In the genomic region with DNA sequence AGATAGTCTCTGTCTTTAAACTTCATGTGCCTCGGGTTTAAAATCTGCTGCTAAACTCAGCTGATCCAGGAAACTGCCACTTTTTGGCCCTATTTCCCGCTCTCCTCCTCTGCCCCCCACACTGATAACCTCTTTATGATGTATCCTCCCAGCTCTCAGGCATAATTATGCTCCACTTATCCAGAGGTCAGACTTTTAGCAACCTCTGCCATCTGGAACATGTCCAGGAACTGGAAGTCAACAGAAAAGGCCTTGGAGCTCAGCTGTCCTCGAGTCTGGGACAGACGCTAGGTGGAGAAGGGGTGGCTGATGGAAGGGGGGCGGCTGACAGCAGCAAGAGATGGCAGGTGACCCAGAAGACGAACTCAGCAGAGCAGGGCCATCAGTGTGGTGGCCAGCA, we compare ENCODE assay signal across 13 cellular contexts. TPM values are rescaled to one million over a fixed set of nuclear protein-coding genes. Genes with fewer than 3 reads are reported as not detected.
DNase-seq lines count a peak whose midpoint lies in the region; ATAC-seq and TF ChIP-seq lines count a peak whose summit lies in the region.
"Had no signal": no experiment of that assay in that cellular context is flagged by ENCODE, and none has a peak within 500 bp of the region (broad histone marks: within the 10 kb centered on the region; RNA-seq: fewer than 3 reads in every experiment).

No MANE protein-coding gene starts in this region.

- no peak overlapping the region for H3K4me3 Mint-ChIP-seq in MCF 10A (ENCODE audit: unreplicated experiment)
- H3K4me3 Mint-ChIP-seq: activated CD4-positive, alpha-beta T cell treated with anti-CD3 and anti-CD28 coated beads for 36 hours had no signal

- no peaks in the 10 kb centered on the region for H3K27me3 Mint-ChIP-seq in MCF 10A (ENCODE audit: insufficient read depth, unreplicated experiment)
- H3K27me3 Mint-ChIP-seq: activated CD4-positive, alpha-beta T cell treated with anti-CD3 and anti-CD28 coated beads for 36 hours had no signal

- H3K27ac Mint-ChIP-seq in MCF 10A (ENCODE audit: low read depth, unreplicated experiment) = peak overlapping the region; percentile 90
- H3K27ac Mint-ChIP-seq: activated CD4-positive, alpha-beta T cell treated with anti-CD3 and anti-CD28 coated beads for 36 hours had no signal

- H3K36me3 ChIP-seq in BE2C = no peaks in the 10 kb centered on the region
- no peaks in the 10 kb centered on the region for H3K36me3 ChIP-seq in mucosa of descending colon (ENCODE audit: low read depth)
- H3K36me3 ChIP-seq: ovary had no signal

- H3K4me3 ChIP-seq in BE2C (ENCODE audit: low read depth, low read length) (no peak overlapping the region; the same call in 1 of the 2 replicates), mucosa of descending colon (no peak overlapping the region)
- H3K4me3 ChIP-seq: ovary had no signal

- intact Hi-C loops in MCF 10A (cut with micrococcal nuclease) = loop anchor here (2.0 kb wide), 1 partner anchor 13 kb away; no protein-coding TSS in a partner anchor
- intact Hi-C loops in mucosa of descending colon (cut with DNase I, micrococcal nuclease) = no loop called here

- BruUV-seq in MCF 10A (replicated peaks; lab: Mats Ljungman, UMichigan) = no TSS peak

- CTCF ChIA-PET in MCF 10A (lab: Yijun Ruan, JAX) = interaction anchor here (0.7 to 3.7 kb wide), 7 partner anchors 12 to 105 kb away, joined by 3 to 20 read pairs (median 4); no protein-coding TSS in a partner anchor

- POLR2A ChIA-PET in MCF 10A (lab: Yijun Ruan, JAX) = interaction anchor here (1.2 to 7.2 kb wide), 5 partner anchors 9 to 63 kb away, joined by 4 to 142 read pairs (median 7); a partner anchor contains a TSS

- ATAC-seq in mucosa of descending colon = peak; percentile 48
- no peak for ATAC-seq in GM21526 (IDR thresholded peaks at IDR 0.05; ENCODE audit: low FRiP score, unreplicated experiment)
- ATAC-seq in HG03354 (IDR thresholded peaks at IDR 0.05; ENCODE audit: poor library complexity, severe bottlenecking, unreplicated experiment) = no peak
- ATAC-seq in HG02981 (IDR thresholded peaks at IDR 0.05; ENCODE audit: unreplicated experiment) = no peak
- ATAC-seq: activated CD4-positive, alpha-beta T cell treated with anti-CD3 and anti-CD28 coated beads for 36 hours had no signal

- peaks cover 6% of the 10 kb centered on the region for H3K36me3 Mint-ChIP-seq in MCF 10A (ENCODE audit: insufficient read depth, unreplicated experiment)

- peaks cover 69% of the 10 kb centered on the region for H3K4me1 Mint-ChIP-seq in MCF 10A (ENCODE audit: insufficient read depth, unreplicated experiment)
- H3K4me1 Mint-ChIP-seq: activated CD4-positive, alpha-beta T cell treated with anti-CD3 and anti-CD28 coated beads for 36 hours had no signal

- H3K27me3 ChIP-seq in BE2C = no peaks in the 10 kb centered on the region
- H3K27me3 ChIP-seq: ovary had no signal

- DNase-seq in BE2C (peak; percentile 79), NCI-H2196 treated with DMSO at 0.1 percent for 48 hours (lab: John Stamatoyannopoulos, UW; ENCODE audit: unreplicated experiment) (peak; percentile 42), MCF 10A (ENCODE audit: unreplicated experiment) (no peak), mucosa of descending colon (peak in 1 of 3 donors; percentile 68), HCEC 1CT (no peak)
- DNase-seq: activated CD4-positive, alpha-beta T cell treated with anti-CD3 and anti-CD28 coated beads for 36 hours; activated gamma-delta T cell treated with Interleukin-2 at 50 U/mL for 16 hours; NCI-H2081; ovary; stimulated activated CD4-positive, alpha-beta T cell treated with anti-CD3 and anti-CD28 coated beads, Interleukin-4, amount 100 ng/mL, for 4 hours had no signal

- no peaks in the 10 kb centered on the region for H3K9me3 Mint-ChIP-seq in MCF 10A (ENCODE audit: unreplicated experiment)

- H3K9me3 ChIP-seq in BE2C (no peaks in the 10 kb centered on the region), mucosa of descending colon (no peaks in the 10 kb centered on the region)
- H3K9me3 ChIP-seq: ovary had no signal

- TF ChIP-seq CTCF in BE2C (IDR thresholded peaks at IDR 0.05; ENCODE audit: low read depth, low read length) = no peak; the same call in 1 of the 2 replicates
- TF ChIP-seq CTCF in MCF 10A (IDR thresholded peaks at IDR 0.05; ENCODE audit: unreplicated experiment) = no peak
- peak; percentile 7 for TF ChIP-seq CTCF in mucosa of descending colon (IDR thresholded peaks at IDR 0.05)

- H3K4me1 ChIP-seq in BE2C = peaks cover 14% of the 10 kb centered on the region
- peaks cover 66% of the 10 kb centered on the region for H3K4me1 ChIP-seq in mucosa of descending colon (ENCODE audit: low read depth)

RNA-seq across cellular contexts. Expression of a gene that starts 41.2 kb away (rescaled TPM):
- polyA plus RNA-seq in BE2C (2012; ENCODE audit: insufficient read depth, insufficient read length, low read depth) = 3.6 TPM
- total RNA-seq in MCF 10A (2022) = 80.8 and 89.5 TPM in 2 replicates
- 10 to 100 TPM; 50.4 to 84.1 (median 50.5) TPM for total RNA-seq in mucosa of descending colon

Comparison
In these comparisons a context has a peak if more than half of its experiments do, and no peak if none do; other contexts are left out.
1. DNase-seq: peak in BE2C (single experiment) and NCI-H2196 treated with DMSO at 0.1 percent for 48 hours (single experiment); none in MCF 10A (single experiment) and HCEC 1CT (single experiment).